3 cellular contexts compared by ENCODE assay signal in the genomic region with DNA sequence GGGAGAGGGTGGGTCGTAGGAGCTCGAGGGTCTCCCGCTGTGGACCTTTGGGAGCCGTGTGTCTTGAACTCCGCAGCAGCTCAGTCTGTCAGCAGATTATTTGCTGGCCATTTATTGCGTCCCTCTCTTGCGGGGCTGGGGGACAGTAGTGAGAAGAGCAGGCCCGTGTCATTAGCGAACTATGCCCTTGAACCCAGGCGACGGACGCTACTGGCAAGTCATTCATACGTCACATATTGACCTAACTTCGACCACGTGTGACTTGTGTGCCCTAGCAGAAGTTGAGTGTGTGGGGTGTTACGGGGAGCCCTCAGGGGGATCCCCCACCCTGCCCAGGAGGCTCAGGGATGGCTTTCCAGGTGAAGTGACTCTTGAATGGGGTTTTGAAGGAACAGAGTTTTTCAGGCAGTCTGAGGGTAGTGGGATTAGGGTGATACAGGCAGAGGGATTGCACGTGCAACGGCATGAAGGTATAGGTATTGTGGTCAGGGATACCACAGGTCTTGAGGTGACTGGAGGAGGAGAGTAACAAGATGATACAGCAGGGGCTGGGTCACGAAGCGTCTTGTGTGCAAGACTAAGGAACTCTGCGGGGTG.
TF ChIP-seq lines count a peak whose summit lies in the region.

No MANE protein-coding gene starts in this region.

TF ChIP-seq in SK-N-SH, 30 proteins besides CTCF, POLR2A, EP300 and RAD21:
- 0 out of 2 replicates have a peak, but pooled peaks have one; percentile 3 for TF ChIP-seq SIN3A (IDR thresholded peaks at IDR 0.05; ENCODE audit: borderline replicate concordance, low read depth, low read length)
- no peak for TF ChIP-seq FOXJ3 (CRISPR knock-in tag; IDR thresholded peaks at IDR 0.05)
- peak; percentile 57; the same call in 1 of the 2 replicates for TF ChIP-seq MAX (IDR thresholded peaks at IDR 0.05; ENCODE audit: low read depth)
- TF ChIP-seq MXI1 (IDR thresholded peaks at IDR 0.05; ENCODE audit: low read depth, low read length) = 0 out of 2 replicates have a peak, but pooled peaks have one; percentile 16

TF ChIP-seq in SK-N-SH treated with all-trans-retinoic acid at 6 μM for 48 hours, 23 proteins besides CTCF, POLR2A, EP300 and RAD21:
- TF ChIP-seq OSR1 (CRISPR knock-in tag; IDR thresholded peaks at IDR 0.05) (no peak), ZFP3 (CRISPR knock-in tag; IDR thresholded peaks at IDR 0.05) (no peak), ZNF8 (CRISPR knock-in tag; IDR thresholded peaks at IDR 0.05) (no peak), CSDC2 (CRISPR knock-in tag; IDR thresholded peaks at IDR 0.05) (no peak), TCF4 (CRISPR knock-in tag; IDR thresholded peaks at IDR 0.05; ENCODE audit: borderline replicate concordance) (no peak), ZFP30 (CRISPR knock-in tag; IDR thresholded peaks at IDR 0.05) (no peak), GLIS3 (CRISPR knock-in tag; IDR thresholded peaks at IDR 0.05) (no peak), CREB5 (CRISPR knock-in tag; IDR thresholded peaks at IDR 0.05; ENCODE audit: low read depth) (no peak), ZNF565 (CRISPR knock-in tag; conservative IDR thresholded peaks at IDR 0.05; ENCODE audit: low read depth) (no peak), ESRRG (CRISPR knock-in tag; IDR thresholded peaks at IDR 0.05) (no peak), RARB (CRISPR knock-in tag; IDR thresholded peaks at IDR 0.05) (no peak), ZNF70 (CRISPR knock-in tag; IDR thresholded peaks at IDR 0.05) (no peak), ISL1 (CRISPR knock-in tag; IDR thresholded peaks at IDR 0.05) (no peak), BACH2 (CRISPR knock-in tag; IDR thresholded peaks at IDR 0.05; ENCODE audit: borderline replicate concordance) (no peak), ZC3H10 (CRISPR knock-in tag; IDR thresholded peaks at IDR 0.05) (no peak), TOX (CRISPR knock-in tag; IDR thresholded peaks at IDR 0.05; ENCODE audit: borderline replicate concordance) (no peak), POU6F1 (CRISPR knock-in tag; IDR thresholded peaks at IDR 0.05; ENCODE audit: borderline replicate concordance, low read depth) (no peak)
- TF ChIP-seq, protein P1, sequence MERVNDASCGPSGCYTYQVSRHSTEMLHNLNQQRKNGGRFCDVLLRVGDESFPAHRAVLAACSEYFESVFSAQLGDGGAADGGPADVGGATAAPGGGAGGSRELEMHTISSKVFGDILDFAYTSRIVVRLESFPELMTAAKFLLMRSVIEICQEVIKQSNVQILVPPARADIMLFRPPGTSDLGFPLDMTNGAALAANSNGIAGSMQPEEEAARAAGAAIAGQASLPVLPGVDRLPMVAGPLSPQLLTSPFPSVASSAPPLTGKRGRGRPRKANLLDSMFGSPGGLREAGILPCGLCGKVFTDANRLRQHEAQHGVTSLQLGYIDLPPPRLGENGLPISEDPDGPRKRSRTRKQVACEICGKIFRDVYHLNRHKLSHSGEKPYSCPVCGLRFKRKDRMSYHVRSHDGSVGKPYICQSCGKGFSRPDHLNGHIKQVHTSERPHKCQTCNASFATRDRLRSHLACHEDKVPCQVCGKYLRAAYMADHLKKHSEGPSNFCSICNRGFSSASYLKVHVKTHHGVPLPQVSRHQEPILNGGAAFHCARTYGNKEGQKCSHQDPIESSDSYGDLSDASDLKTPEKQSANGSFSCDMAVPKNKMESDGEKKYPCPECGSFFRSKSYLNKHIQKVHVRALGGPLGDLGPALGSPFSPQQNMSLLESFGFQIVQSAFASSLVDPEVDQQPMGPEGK (CRISPR knock-in tag; IDR thresholded peaks at IDR 0.05; ENCODE audit: borderline replicate concordance) = no peak
- TF ChIP-seq, protein P2, sequence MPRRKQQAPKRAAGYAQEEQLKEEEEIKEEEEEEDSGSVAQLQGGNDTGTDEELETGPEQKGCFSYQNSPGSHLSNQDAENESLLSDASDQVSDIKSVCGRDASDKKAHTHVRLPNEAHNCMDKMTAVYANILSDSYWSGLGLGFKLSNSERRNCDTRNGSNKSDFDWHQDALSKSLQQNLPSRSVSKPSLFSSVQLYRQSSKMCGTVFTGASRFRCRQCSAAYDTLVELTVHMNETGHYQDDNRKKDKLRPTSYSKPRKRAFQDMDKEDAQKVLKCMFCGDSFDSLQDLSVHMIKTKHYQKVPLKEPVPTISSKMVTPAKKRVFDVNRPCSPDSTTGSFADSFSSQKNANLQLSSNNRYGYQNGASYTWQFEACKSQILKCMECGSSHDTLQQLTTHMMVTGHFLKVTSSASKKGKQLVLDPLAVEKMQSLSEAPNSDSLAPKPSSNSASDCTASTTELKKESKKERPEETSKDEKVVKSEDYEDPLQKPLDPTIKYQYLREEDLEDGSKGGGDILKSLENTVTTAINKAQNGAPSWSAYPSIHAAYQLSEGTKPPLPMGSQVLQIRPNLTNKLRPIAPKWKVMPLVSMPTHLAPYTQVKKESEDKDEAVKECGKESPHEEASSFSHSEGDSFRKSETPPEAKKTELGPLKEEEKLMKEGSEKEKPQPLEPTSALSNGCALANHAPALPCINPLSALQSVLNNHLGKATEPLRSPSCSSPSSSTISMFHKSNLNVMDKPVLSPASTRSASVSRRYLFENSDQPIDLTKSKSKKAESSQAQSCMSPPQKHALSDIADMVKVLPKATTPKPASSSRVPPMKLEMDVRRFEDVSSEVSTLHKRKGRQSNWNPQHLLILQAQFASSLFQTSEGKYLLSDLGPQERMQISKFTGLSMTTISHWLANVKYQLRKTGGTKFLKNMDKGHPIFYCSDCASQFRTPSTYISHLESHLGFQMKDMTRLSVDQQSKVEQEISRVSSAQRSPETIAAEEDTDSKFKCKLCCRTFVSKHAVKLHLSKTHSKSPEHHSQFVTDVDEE (CRISPR knock-in tag; IDR thresholded peaks at IDR 0.05) = no peak

TF ChIP-seq in IMR-90, 13 proteins besides CTCF, POLR2A, EP300 and RAD21:
- TF ChIP-seq MAZ (IDR thresholded peaks at IDR 0.05; ENCODE audit: borderline replicate concordance, low read depth, low read length) (no peak), RFX5 (IDR thresholded peaks at IDR 0.05; ENCODE audit: low read depth, low read length) (no peak), ELK1 (IDR thresholded peaks at IDR 0.05; ENCODE audit: borderline replicate concordance, low read depth, low read length) (no peak), MAFK (IDR thresholded peaks at IDR 0.05; ENCODE audit: low read depth, low read length) (no peak), CEBPB (IDR thresholded peaks at IDR 0.05; ENCODE audit: low read depth, low read length) (no peak), SMC3 (IDR thresholded peaks at IDR 0.05; ENCODE audit: low read depth, low read length) (no peak), FOS (IDR thresholded peaks at IDR 0.05; ENCODE audit: low read depth, low read length) (no peak), NFE2L2 (IDR thresholded peaks at IDR 0.05; ENCODE audit: low read depth, low read length) (no peak), BHLHE40 (IDR thresholded peaks at IDR 0.05; ENCODE audit: low read depth, low read length) (no peak), USF2 (IDR thresholded peaks at IDR 0.05; ENCODE audit: low read depth, low read length) (no peak), RCOR1 (IDR thresholded peaks at IDR 0.05; ENCODE audit: insufficient replicate concordance, low read length) (no peak), CHD1 (IDR thresholded peaks at IDR 0.05; ENCODE audit: low read depth, low read length) (no peak), MXI1 (IDR thresholded peaks at IDR 0.05; ENCODE audit: borderline replicate concordance, low read depth, low read length) (no peak)
